Comparison of ENCODE assay signal across 1 cellular context in genomic region chr9:1495282-1495681, GRCh38.
TF ChIP-seq lines count a peak whose summit lies in the region.

No MANE protein-coding gene starts in this region.

TF ChIP-seq in WTC11, 78 proteins besides CTCF, POLR2A, EP300 and RAD21 (continued from another document):
- TF ChIP-seq CDX4 (CRISPR knock-in tag; IDR thresholded peaks at IDR 0.05; ENCODE audit: borderline replicate concordance), result no peak
